In the genomic region with DNA sequence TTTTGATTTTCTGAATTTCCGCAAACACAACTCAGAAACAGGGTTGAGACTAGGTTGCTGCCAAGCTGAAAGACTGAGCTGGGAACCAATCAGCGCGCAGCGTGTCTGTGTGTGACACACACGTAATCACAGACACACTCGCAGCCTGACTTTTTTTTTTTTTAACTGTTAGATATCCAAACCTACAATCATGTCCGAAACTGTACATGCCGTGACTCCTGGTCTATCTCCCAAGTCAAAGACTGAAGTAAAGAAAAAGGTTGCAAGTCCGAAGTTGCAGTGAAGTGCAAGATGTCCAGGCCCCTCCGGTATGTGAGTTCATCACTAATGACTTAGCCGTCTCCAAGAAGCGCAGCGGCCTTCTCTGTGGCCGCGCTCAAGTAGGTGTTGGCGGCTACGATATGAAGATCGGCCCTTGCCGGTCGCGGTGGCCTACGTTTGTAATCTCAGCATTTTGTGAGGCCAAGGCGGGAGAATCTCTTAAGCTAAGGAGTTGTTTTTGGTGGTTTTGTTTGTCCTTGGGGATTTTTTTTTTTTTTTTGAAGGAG, we compare ENCODE assay signal across 1 cellular context.
TF ChIP-seq lines count a peak whose summit lies in the region.

No MANE protein-coding gene starts in this region.

TF ChIP-seq in HepG2, 621 proteins besides CTCF, POLR2A, EP300 and RAD21 (continued from another document and continues in another):
- TF ChIP-seq REST (IDR thresholded peaks at IDR 0.05; ENCODE audit: borderline replicate concordance in 1 of 2, low read depth in 1 of 2, low read length in 2 of 2) (no peak), ZNF746 (CRISPR knock-in tag; IDR thresholded peaks at IDR 0.05) (peak; percentile 47; the same call in 1 of the 2 replicates), KLF9 (CRISPR knock-in tag; IDR thresholded peaks at IDR 0.05; ENCODE audit: low read depth) (peak; percentile 44; the same call in 1 of the 2 replicates), ZNF501 (CRISPR knock-in tag; IDR thresholded peaks at IDR 0.05) (peak; percentile 69), RBFOX2 (IDR thresholded peaks at IDR 0.05; ENCODE audit: low read depth, low read length) (peak; percentile 54), HMG20B (CRISPR knock-in tag; conservative IDR thresholded peaks at IDR 0.05) (no peak), AHR (CRISPR knock-in tag; IDR thresholded peaks at IDR 0.05) (peak; percentile 70; the same call in 1 of the 2 replicates), MLXIP (CRISPR knock-in tag; IDR thresholded peaks at IDR 0.05; ENCODE audit: borderline replicate concordance) (no peak), SMAD9 (CRISPR knock-in tag; IDR thresholded peaks at IDR 0.05) (0 out of 2 replicates have a peak, but pooled peaks have one; percentile 26), ZKSCAN1 (IDR thresholded peaks at IDR 0.05; ENCODE audit: low read length) (no peak), CEBPB (IDR thresholded peaks at IDR 0.05; ENCODE audit: borderline replicate concordance, low read depth, low read length) (no peak), ZNF747 (CRISPR knock-in tag; IDR thresholded peaks at IDR 0.05; ENCODE audit: borderline replicate concordance) (0 out of 2 replicates have a peak, but pooled peaks have one; percentile 47), ISL2 (CRISPR knock-in tag; IDR thresholded peaks at IDR 0.05) (no peak), DR1 (CRISPR knock-in tag; IDR thresholded peaks at IDR 0.05) (no peak), FOSL1 (CRISPR knock-in tag; IDR thresholded peaks at IDR 0.05; ENCODE audit: borderline replicate concordance) (no peak), PCBP2 (optimal IDR thresholded peaks at IDR 0.05; ENCODE audit: low read depth, low read length, poor library complexity, severe bottlenecking) (no peak), LBX2 (CRISPR knock-in tag; IDR thresholded peaks at IDR 0.05; ENCODE audit: borderline replicate concordance) (no peak), MXI1 (IDR thresholded peaks at IDR 0.05; ENCODE audit: borderline replicate concordance, low read depth, low read length) (0 out of 3 replicates have a peak, but pooled peaks have one; percentile 26), ZNF33A (CRISPR knock-in tag; IDR thresholded peaks at IDR 0.05; ENCODE audit: borderline replicate concordance) (no peak; the same call in 1 of the 2 replicates), ERF (CRISPR knock-in tag; IDR thresholded peaks at IDR 0.05) (peak; percentile 61; the same call in 1 of the 2 replicates), MXD4 (CRISPR knock-in tag; IDR thresholded peaks at IDR 0.05) (0 out of 2 replicates have a peak, but pooled peaks have one; percentile 16), PHF8 (CRISPR knock-in tag; IDR thresholded peaks at IDR 0.05) (peak; percentile 62), ZNF777 (CRISPR knock-in tag; IDR thresholded peaks at IDR 0.05) (0 out of 2 replicates have a peak, but pooled peaks have one; percentile 14), HOXD1 (CRISPR knock-in tag; IDR thresholded peaks at IDR 0.05) (0 out of 2 replicates have a peak, but pooled peaks have one; percentile 27), TOPORS (CRISPR knock-in tag; IDR thresholded peaks at IDR 0.05) (no peak), KLF16 (CRISPR knock-in tag; IDR thresholded peaks at IDR 0.05) (peak in 1 of 2 experiments; percentile 50; a peak in 1 of 4 replicates), PRDM10 (CRISPR knock-in tag; IDR thresholded peaks at IDR 0.05; ENCODE audit: low read depth) (0 out of 2 replicates have a peak, but pooled peaks have one; percentile 23), RBAK (CRISPR knock-in tag; IDR thresholded peaks at IDR 0.05) (no peak)
- TF ChIP-seq, protein P1, sequence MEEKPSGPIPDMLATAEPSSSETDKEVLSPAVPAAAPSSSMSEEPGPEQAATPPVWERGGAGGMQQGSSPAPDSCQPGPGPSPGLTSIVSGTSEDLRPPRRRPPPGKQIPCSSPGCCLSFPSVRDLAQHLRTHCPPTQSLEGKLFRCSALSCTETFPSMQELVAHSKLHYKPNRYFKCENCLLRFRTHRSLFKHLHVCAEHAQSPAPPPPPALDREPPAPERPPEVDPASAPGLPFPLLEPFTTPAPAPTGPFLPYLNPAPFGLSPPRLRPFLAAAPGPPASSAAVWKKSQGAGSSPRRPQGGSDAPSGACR (CRISPR knock-in tag; IDR thresholded peaks at IDR 0.05) = no peak
- TF ChIP-seq, protein P2, sequence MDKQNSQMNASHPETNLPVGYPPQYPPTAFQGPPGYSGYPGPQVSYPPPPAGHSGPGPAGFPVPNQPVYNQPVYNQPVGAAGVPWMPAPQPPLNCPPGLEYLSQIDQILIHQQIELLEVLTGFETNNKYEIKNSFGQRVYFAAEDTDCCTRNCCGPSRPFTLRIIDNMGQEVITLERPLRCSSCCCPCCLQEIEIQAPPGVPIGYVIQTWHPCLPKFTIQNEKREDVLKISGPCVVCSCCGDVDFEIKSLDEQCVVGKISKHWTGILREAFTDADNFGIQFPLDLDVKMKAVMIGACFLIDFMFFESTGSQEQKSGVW (CRISPR knock-in tag; IDR thresholded peaks at IDR 0.05; ENCODE audit: borderline replicate concordance) = no peak
- TF ChIP-seq, protein P3, sequence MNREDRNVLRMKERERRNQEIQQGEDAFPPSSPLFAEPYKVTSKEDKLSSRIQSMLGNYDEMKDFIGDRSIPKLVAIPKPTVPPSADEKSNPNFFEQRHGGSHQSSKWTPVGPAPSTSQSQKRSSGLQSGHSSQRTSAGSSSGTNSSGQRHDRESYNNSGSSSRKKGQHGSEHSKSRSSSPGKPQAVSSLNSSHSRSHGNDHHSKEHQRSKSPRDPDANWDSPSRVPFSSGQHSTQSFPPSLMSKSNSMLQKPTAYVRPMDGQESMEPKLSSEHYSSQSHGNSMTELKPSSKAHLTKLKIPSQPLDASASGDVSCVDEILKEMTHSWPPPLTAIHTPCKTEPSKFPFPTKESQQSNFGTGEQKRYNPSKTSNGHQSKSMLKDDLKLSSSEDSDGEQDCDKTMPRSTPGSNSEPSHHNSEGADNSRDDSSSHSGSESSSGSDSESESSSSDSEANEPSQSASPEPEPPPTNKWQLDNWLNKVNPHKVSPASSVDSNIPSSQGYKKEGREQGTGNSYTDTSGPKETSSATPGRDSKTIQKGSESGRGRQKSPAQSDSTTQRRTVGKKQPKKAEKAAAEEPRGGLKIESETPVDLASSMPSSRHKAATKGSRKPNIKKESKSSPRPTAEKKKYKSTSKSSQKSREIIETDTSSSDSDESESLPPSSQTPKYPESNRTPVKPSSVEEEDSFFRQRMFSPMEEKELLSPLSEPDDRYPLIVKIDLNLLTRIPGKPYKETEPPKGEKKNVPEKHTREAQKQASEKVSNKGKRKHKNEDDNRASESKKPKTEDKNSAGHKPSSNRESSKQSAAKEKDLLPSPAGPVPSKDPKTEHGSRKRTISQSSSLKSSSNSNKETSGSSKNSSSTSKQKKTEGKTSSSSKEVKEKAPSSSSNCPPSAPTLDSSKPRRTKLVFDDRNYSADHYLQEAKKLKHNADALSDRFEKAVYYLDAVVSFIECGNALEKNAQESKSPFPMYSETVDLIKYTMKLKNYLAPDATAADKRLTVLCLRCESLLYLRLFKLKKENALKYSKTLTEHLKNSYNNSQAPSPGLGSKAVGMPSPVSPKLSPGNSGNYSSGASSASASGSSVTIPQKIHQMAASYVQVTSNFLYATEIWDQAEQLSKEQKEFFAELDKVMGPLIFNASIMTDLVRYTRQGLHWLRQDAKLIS (CRISPR knock-in tag; IDR thresholded peaks at IDR 0.05) = peak; percentile 80
- TF ChIP-seq, protein P4, sequence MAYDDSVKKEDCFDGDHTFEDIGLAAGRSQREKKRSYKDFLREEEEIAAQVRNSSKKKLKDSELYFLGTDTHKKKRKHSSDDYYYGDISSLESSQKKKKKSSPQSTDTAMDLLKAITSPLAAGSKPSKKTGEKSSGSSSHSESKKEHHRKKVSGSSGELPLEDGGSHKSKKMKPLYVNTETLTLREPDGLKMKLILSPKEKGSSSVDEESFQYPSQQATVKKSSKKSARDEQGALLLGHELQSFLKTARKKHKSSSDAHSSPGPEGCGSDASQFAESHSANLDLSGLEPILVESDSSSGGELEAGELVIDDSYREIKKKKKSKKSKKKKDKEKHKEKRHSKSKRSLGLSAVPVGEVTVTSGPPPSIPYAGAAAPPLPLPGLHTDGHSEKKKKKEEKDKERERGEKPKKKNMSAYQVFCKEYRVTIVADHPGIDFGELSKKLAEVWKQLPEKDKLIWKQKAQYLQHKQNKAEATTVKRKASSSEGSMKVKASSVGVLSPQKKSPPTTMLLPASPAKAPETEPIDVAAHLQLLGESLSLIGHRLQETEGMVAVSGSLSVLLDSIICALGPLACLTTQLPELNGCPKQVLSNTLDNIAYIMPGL (CRISPR knock-in tag; IDR thresholded peaks at IDR 0.05; ENCODE audit: borderline replicate concordance in 1 of 2, low read depth in 1 of 2) = peak in 1 of 2 experiments; percentile 86; a peak in 3 of 4 replicates
